22 cellular contexts compared by ENCODE assay signal in the genomic region with DNA sequence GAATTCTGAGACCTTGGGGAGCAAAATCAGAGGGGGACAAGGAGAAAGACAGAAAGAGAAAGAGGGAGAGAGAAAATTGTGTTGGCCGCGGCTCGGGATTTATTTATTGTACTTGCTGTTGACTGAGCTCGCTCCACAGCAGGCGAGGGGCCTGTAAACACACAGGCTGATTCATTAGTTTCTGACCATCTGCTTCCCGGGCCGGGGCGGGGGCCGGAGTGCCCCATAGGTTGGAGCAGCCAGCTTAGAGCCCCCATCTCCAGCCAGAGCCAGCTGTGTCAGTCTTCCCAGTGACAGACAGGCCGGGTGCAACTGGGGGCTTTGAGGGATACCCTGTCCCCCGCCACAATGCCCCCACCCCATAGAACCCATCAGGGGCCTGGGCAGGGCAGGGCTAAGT. TPM values are rescaled to one million over a fixed set of nuclear protein-coding genes. Genes with fewer than 3 reads are reported as not detected.
A peak's percentile ranks its signal among the peaks of the same experiment; 100 is the strongest.
DNase-seq lines count a peak whose midpoint lies in the region; TF ChIP-seq lines count a peak whose summit lies in the region.
"Had no signal": no experiment of that assay in that cellular context is flagged by ENCODE, and none has a peak within 500 bp of the region (broad histone marks: within the 10 kb centered on the region; RNA-seq: fewer than 3 reads in every experiment).

No MANE protein-coding gene starts in this region.

- H3K27ac ChIP-seq in temporal lobe (ENCODE audit: low read depth, low read length) (peak overlapping the region; percentile 97), RWPE1 (no peak overlapping the region)
- H3K27ac ChIP-seq: foreskin keratinocyte, SJSA1, upper lobe of right lung had no signal

- TF ChIP-seq CTCF in osteocyte (IDR thresholded peaks at IDR 0.05) = no peak
- TF ChIP-seq CTCF in RWPE1 (conservative IDR thresholded peaks at IDR 0.05; ENCODE audit: low read depth) = no peak

- POLR2A ChIA-PET in RWPE1 (lab: Yijun Ruan, JAX; ENCODE audit: low non-redundant PET) = no interaction called here

- no peaks in the 10 kb centered on the region for H3K9me3 Mint-ChIP-seq in osteocyte (ENCODE audit: unreplicated experiment)
- H3K9me3 Mint-ChIP-seq: CD14-positive monocyte; H9; naive B cell; stimulated activated memory B cell treated with anti-CD40 and anti-IgM and Interleukin-4, amounts not matched to agents 10 μg/mL and 1 μg/mL and 100 μg/mL, for 72 hours had no signal

- DNase-seq in NCI-H2171 treated with DMSO at 0.1 percent for 48 hours (lab: John Stamatoyannopoulos, UW) (peak; percentile 62), NCI-H2171 (lab: John Stamatoyannopoulos, UW) (no peak), anterior cingulate cortex (lab: John Stamatoyannopoulos, UW) (peak in 47 of 58 donors; percentile 15 to 85 (median 60)), iris pigment epithelial cell (ENCODE audit: low read depth) (peak; percentile 23), osteocyte (ENCODE audit: extremely low spot score, unreplicated experiment) (no peak), NCI-H1930 (lab: John Stamatoyannopoulos, UW) (no peak), RWPE1 (ENCODE audit: low spot score) (no peak)
- DNase-seq: activated CD4-positive, CD25-positive, alpha-beta regulatory T cell treated with anti-CD3 and anti-CD28 coated beads, Interleukin-2, amount 50 U/mL, for 72 hours; activated CD8-positive, alpha-beta memory T cell treated with anti-CD3 and anti-CD28 coated beads, Interleukin-2, amount 10 ng/mL, durations not matched to agents 7 days and 5 days; activated effector memory CD4-positive, alpha-beta T cell treated with anti-CD3 and anti-CD28 coated beads, Interleukin-2, amount 50 U/mL, for 16 hours; DMS79 treated with DMSO at 0.1 percent for 48 hours; foreskin keratinocyte; H9; naive B cell; NCI-H1048; NCI-H226; stimulated activated CD4-positive, alpha-beta T cell treated with anti-CD3 and anti-CD28 coated beads, Interleukin-12 subunit alpha, Interleukin-12 subunit beta, amount 100 ng/mL, for 4 hours; upper lobe of right lung had no signal

- H3K36me3 Mint-ChIP-seq in osteocyte (ENCODE audit: unreplicated experiment) = no peaks in the 10 kb centered on the region
- H3K36me3 Mint-ChIP-seq: activated CD8-positive, alpha-beta memory T cell treated with anti-CD3 and anti-CD28 coated beads, Interleukin-2, amount 10 ng/mL, durations not matched to agents 7 days and 5 days; CD14-positive monocyte; naive B cell; stimulated activated memory B cell treated with anti-CD40 and anti-IgM and Interleukin-4, amounts not matched to agents 10 μg/mL and 1 μg/mL and 100 μg/mL, for 72 hours had no signal

- no peak overlapping the region for H3K4me3 Mint-ChIP-seq in osteocyte (ENCODE audit: unreplicated experiment)
- H3K4me3 Mint-ChIP-seq: activated CD8-positive, alpha-beta memory T cell treated with anti-CD3 and anti-CD28 coated beads, Interleukin-2, amount 10 ng/mL, durations not matched to agents 7 days and 5 days; CD14-positive monocyte; H9; naive B cell; stimulated activated memory B cell treated with anti-CD40 and anti-IgM and Interleukin-4, amounts not matched to agents 10 μg/mL and 1 μg/mL and 100 μg/mL, for 72 hours had no signal

- H3K4me1 Mint-ChIP-seq in osteocyte (ENCODE audit: unreplicated experiment) = no peaks in the 10 kb centered on the region
- H3K4me1 Mint-ChIP-seq: activated CD8-positive, alpha-beta memory T cell treated with anti-CD3 and anti-CD28 coated beads, Interleukin-2, amount 10 ng/mL, durations not matched to agents 7 days and 5 days; CD14-positive monocyte; naive B cell; stimulated activated memory B cell treated with anti-CD40 and anti-IgM and Interleukin-4, amounts not matched to agents 10 μg/mL and 1 μg/mL and 100 μg/mL, for 72 hours had no signal

- H3K27ac Mint-ChIP-seq in osteocyte (ENCODE audit: unreplicated experiment) = no peak overlapping the region
- H3K27ac Mint-ChIP-seq: activated CD8-positive, alpha-beta memory T cell treated with anti-CD3 and anti-CD28 coated beads, Interleukin-2, amount 10 ng/mL, durations not matched to agents 7 days and 5 days; stimulated activated memory B cell treated with anti-CD40 and anti-IgM and Interleukin-4, amounts not matched to agents 10 μg/mL and 1 μg/mL and 100 μg/mL, for 72 hours had no signal

- H3K27me3 Mint-ChIP-seq in osteocyte (ENCODE audit: unreplicated experiment) = peaks cover 12% of the 10 kb centered on the region

- CTCF ChIA-PET in RWPE1 (lab: Yijun Ruan, JAX) = interaction anchor here (1.1 kb wide), 1 partner anchor 49 kb away, joined by 3 read pairs; no protein-coding TSS in a partner anchor

RNA-seq across cellular contexts. Expression of a gene that starts 30.9 kb away (rescaled TPM):
- total RNA-seq in temporal lobe (4.9 TPM), osteocyte (6.2 and 6.7 TPM in 2 replicates)
- total RNA-seq: SJSA1 had no signal

Comparison
In these comparisons a context has a peak if more than half of its experiments do, and no peak if none do; other contexts are left out.
1. DNase-seq: peak in NCI-H2171 treated with DMSO at 0.1 percent for 48 hours (single experiment), anterior cingulate cortex (47 of 58) and iris pigment epithelial cell (single experiment); none in NCI-H2171 (single experiment), osteocyte (single experiment), NCI-H1930 (0 of 2) and RWPE1 (single experiment).